In genomic region chr3:156605686-156606605, GRCh38 we compare ENCODE assay signal across 8 cellular contexts. TPM values are rescaled to one million over a fixed set of nuclear protein-coding genes. Genes with fewer than 3 reads are reported as not detected.
DNase-seq lines count a peak whose midpoint lies in the region; ATAC-seq and TF ChIP-seq lines count a peak whose summit lies in the region.

No MANE protein-coding gene starts in this region.

- no peaks in the 10 kb centered on the region for H4K20me1 ChIP-seq in osteoblast (ENCODE audit: insufficient read depth, low read length)

- H3K9me3 ChIP-seq in osteoblast (ENCODE audit: low read depth, low read length) = no peaks in the 10 kb centered on the region

- no peak overlapping the region for H3K27ac Mint-ChIP-seq in activated T-helper 17 cell treated with anti-CD3 and anti-CD28 coated beads, Interleukin-2, amount 50 U/mL, for 72 hours

- H3K36me3 Mint-ChIP-seq in activated T-helper 17 cell treated with anti-CD3 and anti-CD28 coated beads, Interleukin-2, amount 50 U/mL, for 72 hours (ENCODE audit: low read depth) = no peaks in the 10 kb centered on the region

- peak; percentile 5 for ATAC-seq in GM18499 (IDR thresholded peaks at IDR 0.05; ENCODE audit: insufficient read depth, unreplicated experiment)
- peak; percentile 37 for ATAC-seq in HG03432 (IDR thresholded peaks at IDR 0.05; ENCODE audit: unreplicated experiment)
- ATAC-seq in activated T-helper 17 cell treated with anti-CD3 and anti-CD28 coated beads, Interleukin-2, amount 50 U/mL, for 72 hours (replicated peaks) = peak; percentile 32
- ATAC-seq in Right ventricle myocardium superior (ENCODE audit: poor library complexity) = peak; percentile 91
- no peak for ATAC-seq in HG02763 (IDR thresholded peaks at IDR 0.05; ENCODE audit: unreplicated experiment)

- peaks cover 6% of the 10 kb centered on the region for H3K27me3 Mint-ChIP-seq in activated T-helper 17 cell treated with anti-CD3 and anti-CD28 coated beads, Interleukin-2, amount 50 U/mL, for 72 hours

- peak overlapping the region; percentile 78 for H3K27ac ChIP-seq in osteoblast (ENCODE audit: low read depth, low read length)

- no peaks in the 10 kb centered on the region for H3K36me3 ChIP-seq in osteoblast (ENCODE audit: insufficient read depth, low read length)

- DNase-seq in Right ventricle myocardium superior (peak; percentile 73), osteoblast (ENCODE audit: insufficient read length, low spot score, missing footprints) (peak; percentile 77), NCI-H1417 (lab: John Stamatoyannopoulos, UW) (no peak)
- no peak for DNase-seq in stimulated activated CD4-positive, alpha-beta T cell treated with anti-CD3 and anti-CD28 coated beads, Interleukin-2, amount 100 ng/mL, for 48 hours

- peak overlapping the region; percentile 68 for H3K4me3 Mint-ChIP-seq in activated T-helper 17 cell treated with anti-CD3 and anti-CD28 coated beads, Interleukin-2, amount 50 U/mL, for 72 hours

- no peak for TF ChIP-seq CTCF in osteoblast (IDR thresholded peaks at IDR 0.05; ENCODE audit: extremely low read depth, low read depth, low read length)

- H3K4me3 ChIP-seq in osteoblast (ENCODE audit: insufficient read depth, low read length) = peak overlapping the region; percentile 75

- H3K79me2 ChIP-seq in osteoblast (ENCODE audit: insufficient read depth, low read length) = no peaks in the 10 kb centered on the region

- no peaks in the 10 kb centered on the region for H3K9me3 Mint-ChIP-seq in activated T-helper 17 cell treated with anti-CD3 and anti-CD28 coated beads, Interleukin-2, amount 50 U/mL, for 72 hours

- intact Hi-C loops in Right ventricle myocardium superior (cut with DNase I) = no loop called here

- no peaks in the 10 kb centered on the region for H3K27me3 ChIP-seq in osteoblast (ENCODE audit: insufficient read depth, low read length)

- peaks cover 12% of the 10 kb centered on the region for H3K4me1 ChIP-seq in osteoblast (ENCODE audit: insufficient read depth, low read length)

- peak overlapping the region; percentile 98 for H2AFZ ChIP-seq in osteoblast (ENCODE audit: low read length)

- peak overlapping the region; percentile 96 for H3K4me2 ChIP-seq in osteoblast (ENCODE audit: insufficient read depth, low read length)

- peaks cover 11% of the 10 kb centered on the region for H3K4me1 Mint-ChIP-seq in activated T-helper 17 cell treated with anti-CD3 and anti-CD28 coated beads, Interleukin-2, amount 50 U/mL, for 72 hours

RNA-seq across cellular contexts. Expression of gene SSR3, which starts 51.0 kb away (rescaled TPM):
- total RNA-seq in activated T-helper 17 cell treated with anti-CD3 and anti-CD28 coated beads, Interleukin-2, amount 50 U/mL, for 72 hours = 100 to 1,000 TPM; 140 to 188 TPM
- total RNA-seq in Right ventricle myocardium superior = 192 TPM
- total RNA-seq in osteoblast = 212 and 220 TPM in 2 replicates

Comparison
In these comparisons a context has a peak if more than half of its experiments do, and no peak if none do; other contexts are left out.
1. DNase-seq: peak in Right ventricle myocardium superior (single experiment) and osteoblast (single experiment); none in NCI-H1417 (0 of 3) and stimulated activated CD4-positive, alpha-beta T cell treated with anti-CD3 and anti-CD28 coated beads, Interleukin-2, amount 100 ng/mL, for 48 hours (0 of 2).